Comparison of ENCODE assay signal across 2 cellular contexts in genomic region chr1:151289080-151289935, GRCh38.
TF ChIP-seq lines count a peak whose summit lies in the region.

No MANE protein-coding gene starts in this region.

TF ChIP-seq in IMR-90, 13 proteins besides CTCF, POLR2A, EP300 and RAD21:
- TF ChIP-seq BHLHE40 (IDR thresholded peaks at IDR 0.05; ENCODE audit: low read depth, low read length) (no peak), RFX5 (IDR thresholded peaks at IDR 0.05; ENCODE audit: low read depth, low read length) (no peak), CHD1 (IDR thresholded peaks at IDR 0.05; ENCODE audit: low read depth, low read length) (no peak), MAZ (IDR thresholded peaks at IDR 0.05; ENCODE audit: borderline replicate concordance, low read depth, low read length) (no peak), FOS (IDR thresholded peaks at IDR 0.05; ENCODE audit: low read depth, low read length) (no peak), NFE2L2 (IDR thresholded peaks at IDR 0.05; ENCODE audit: low read depth, low read length) (no peak), ELK1 (IDR thresholded peaks at IDR 0.05; ENCODE audit: borderline replicate concordance, low read depth, low read length) (no peak), MXI1 (IDR thresholded peaks at IDR 0.05; ENCODE audit: borderline replicate concordance, low read depth, low read length) (no peak), SMC3 (IDR thresholded peaks at IDR 0.05; ENCODE audit: low read depth, low read length) (no peak), USF2 (IDR thresholded peaks at IDR 0.05; ENCODE audit: low read depth, low read length) (no peak)

TF ChIP-seq in endothelial cell of umbilical vein, 7 proteins besides CTCF, POLR2A, EP300 and RAD21:
- TF ChIP-seq POLR2AphosphoS5 (IDR thresholded peaks at IDR 0.05; ENCODE audit: insufficient read depth, low read depth, low read length) (peak; percentile 12), EZH2 (IDR thresholded peaks at IDR 0.05; ENCODE audit: borderline replicate concordance, low read depth, low read length, severe bottlenecking) (no peak)
